ENCODE assay signal across 20 cellular contexts in genomic region chr14:93199031-93199430, GRCh38. TPM values are rescaled to one million over a fixed set of nuclear protein-coding genes. Genes with fewer than 3 reads are reported as not detected.
A peak's percentile ranks its signal among the peaks of the same experiment; 100 is the strongest.
DNase-seq lines count a peak whose midpoint lies in the region; ATAC-seq, FAIRE-seq and TF ChIP-seq lines count a peak whose summit lies in the region.
"Had no signal": no experiment of that assay in that cellular context is flagged by ENCODE, and none has a peak within 500 bp of the region (broad histone marks: within the 10 kb centered on the region; RNA-seq: fewer than 3 reads in every experiment).

No MANE protein-coding gene starts in this region.

- in situ Hi-C loops in gastrocnemius medialis (cut with MboI; ENCODE audit: low sequenced_read_pairs in 4 of 4) = no loop called here

- H3K9me3 ChIP-seq in WERI-Rb-1 (ENCODE audit: severe bottlenecking) (no peaks in the 10 kb centered on the region), gastrocnemius medialis (no peaks in the 10 kb centered on the region)
- H3K9me3 ChIP-seq in CD4-positive, alpha-beta memory T cell (ENCODE audit: control insufficient read depth in 1 of 2, low read length in 2 of 2) = no peaks in the 10 kb centered on the region
- H3K9me3 ChIP-seq: Caco-2 had no signal

- no peaks in the 10 kb centered on the region for H3K9me3 Mint-ChIP-seq in CD4-positive, alpha-beta memory T cell
- H3K9me3 Mint-ChIP-seq: CD8-positive, alpha-beta T cell had no signal

- H3K36me3 ChIP-seq in WERI-Rb-1 (peaks cover 3% of the 10 kb centered on the region; the same call in 1 of the 2 replicates), gastrocnemius medialis (no peaks in the 10 kb centered on the region)
- H3K36me3 ChIP-seq in CD4-positive, alpha-beta memory T cell (ENCODE audit: insufficient read depth, low read length) = no peaks in the 10 kb centered on the region

- CTCF ChIA-PET in CD4-positive, alpha-beta memory T cell (lab: Charles Lee; ENCODE audit: partially characterized antibody) = interaction anchor here (1.3 to 1.4 kb wide), 2 partner anchors 10 to 14 kb away, joined by 4 read pairs; partner anchors contain the start of genes LYSET and MOAP1

- POLR2A ChIA-PET in CD4-positive, alpha-beta memory T cell (lab: Charles Lee; ENCODE audit: partially characterized antibody) = interaction anchor here (0.7 to 1.4 kb wide), 3 partner anchors 12 to 15 kb away, joined by 3 read pairs; partner anchors contain the start of genes LYSET and MOAP1

- H3K27me3 ChIP-seq in WERI-Rb-1 (ENCODE audit: insufficient read depth, low read depth, severe bottlenecking) (no peaks in the 10 kb centered on the region), gastrocnemius medialis (no peaks in the 10 kb centered on the region)
- no peaks in the 10 kb centered on the region for H3K27me3 ChIP-seq in CD4-positive, alpha-beta memory T cell (ENCODE audit: insufficient read depth, low read length)

- no peaks in the 10 kb centered on the region for H3K27me3 Mint-ChIP-seq in CD4-positive, alpha-beta memory T cell

- peaks cover 13 to 17% of the 10 kb centered on the region in 2 donors for H3K4me1 ChIP-seq in gastrocnemius medialis
- H3K4me1 ChIP-seq in CD4-positive, alpha-beta memory T cell (ENCODE audit: insufficient read depth, low read length) = no peaks in the 10 kb centered on the region
- H3K4me1 ChIP-seq: Caco-2 had no signal

- peak overlapping the region in 1 of 7 donors; percentile 29 for H3K27ac Mint-ChIP-seq in CD4-positive, alpha-beta memory T cell
- H3K27ac Mint-ChIP-seq: CD8-positive, alpha-beta T cell had no signal

- H3K4me1 Mint-ChIP-seq in CD4-positive, alpha-beta memory T cell = peaks cover 0 to 5% (median under 1%) of the 10 kb centered on the region in 4 donors

- FAIRE-seq in D721Med (lab: Jason Lieb, UNC) = no peak
- FAIRE-seq: GM12878, GM19239, H1 had no signal

- H3K4me3 Mint-ChIP-seq in CD4-positive, alpha-beta memory T cell = no peak overlapping the region
- H3K4me3 Mint-ChIP-seq: CD8-positive, alpha-beta T cell had no signal

- ATAC-seq in gastrocnemius medialis = no peak
- ATAC-seq: CD8-positive, alpha-beta T cell; GM12878 had no signal

- no peak for TF ChIP-seq POLR2A in gastrocnemius medialis (IDR thresholded peaks at IDR 0.05)

- intact Hi-C loops in gastrocnemius medialis (cut with DNase I; ENCODE audit: low total_unique reads) = no loop called here
- intact Hi-C loops in CD4-positive, alpha-beta memory T cell (cut with micrococcal nuclease) = no loop called here

- H3K27ac ChIP-seq in WERI-Rb-1 (peak overlapping the region; percentile 90), gastrocnemius medialis (peak overlapping the region; percentile 26 to 66 (median 49)), caudate nucleus (ENCODE audit: low read depth, low read length) (no peak overlapping the region)
- H3K27ac ChIP-seq in CD4-positive, alpha-beta memory T cell (ENCODE audit: low read depth, low read length) = no peak overlapping the region
- H3K27ac ChIP-seq: GM23248 had no signal

- TF ChIP-seq CTCF in D721Med (IDR thresholded peaks at IDR 0.05; ENCODE audit: insufficient read depth, missing control alignments) = no peak
- no peak for TF ChIP-seq CTCF in WERI-Rb-1 (IDR thresholded peaks at IDR 0.05; ENCODE audit: low read depth, low read length)
- no peak for TF ChIP-seq CTCF in gastrocnemius medialis (IDR thresholded peaks at IDR 0.05 in 4 of 5, conservative IDR thresholded peaks at IDR 0.05 in 1 of 5)

- DNase-seq in D721Med (ENCODE audit: insufficient read length, low spot score) (peak; percentile 34), NCI-H82 (lab: John Stamatoyannopoulos, UW) (peak; percentile 64), WERI-Rb-1 (peak; percentile 86), gastrocnemius medialis (no peak), NCI-H1694 (lab: John Stamatoyannopoulos, UW) (no peak), caudate nucleus (lab: John Stamatoyannopoulos, UW) (no peak)
- DNase-seq in CD4-positive, alpha-beta memory T cell = no peak
- DNase-seq: C1 segment of cervical spinal cord; Caco-2; CD8-positive, alpha-beta T cell; DMS 273 treated with DMSO at 0.1 percent for 48 hours; DMS79; EL; GDM1; GM23248; H7; HCEC 1CT had no signal

- H3K36me3 Mint-ChIP-seq in CD4-positive, alpha-beta memory T cell = peaks cover 0 to 5% of the 10 kb centered on the region in 2 donors

- H3K4me3 ChIP-seq in WERI-Rb-1 (ENCODE audit: low read depth, low read length) (no peak overlapping the region), gastrocnemius medialis (no peak overlapping the region)
- no peak overlapping the region for H3K4me3 ChIP-seq in CD4-positive, alpha-beta memory T cell (ENCODE audit: low read length in 2 of 2)
- H3K4me3 ChIP-seq: GM12878, GM23248 had no signal

RNA-seq across cellular contexts. Expression of gene GON7, which starts 7.8 kb away (rescaled TPM):
- total RNA-seq in gastrocnemius medialis = 10 to 100 TPM in 2 of 4 donors, 1 to 10 TPM in 2; 8.3 to 17.9 (median 11.1) TPM
- 10 to 100 TPM; 11.6 to 12.7 TPM for total RNA-seq in CD4-positive, alpha-beta memory T cell
- polyA plus RNA-seq in CD4-positive, alpha-beta memory T cell = 10 to 100 TPM; 23.0 to 28.8 TPM

RNA-seq across cellular contexts. Expression of gene UBR7, which starts 8.0 kb away (rescaled TPM):
- total RNA-seq in gastrocnemius medialis = 10 to 100 TPM; 14.8 to 36.4 (median 27.4) TPM
- 10 to 100 TPM; 17.5 to 17.8 TPM for total RNA-seq in CD4-positive, alpha-beta memory T cell
- 10 to 100 TPM; 28.5 to 47.8 TPM for polyA plus RNA-seq in CD4-positive, alpha-beta memory T cell

RNA-seq across cellular contexts. Expression of gene LYSET, which starts 13.9 kb away (rescaled TPM):
- 10 to 100 TPM in 3 of 4 donors, 1 to 10 TPM in 1; 9.7 to 16.0 (median 14.0) TPM for total RNA-seq in gastrocnemius medialis
- 10 to 100 TPM; 20.2 to 24.0 TPM for total RNA-seq in CD4-positive, alpha-beta memory T cell
- polyA plus RNA-seq in CD4-positive, alpha-beta memory T cell = 10 to 100 TPM; 37.3 to 44.5 TPM

RNA-seq across cellular contexts. Expression of gene MOAP1, which starts 14.3 kb away (rescaled TPM):
- 10 to 100 TPM; 31.1 to 41.9 (median 32.2) TPM for total RNA-seq in gastrocnemius medialis
- 10 to 100 TPM; 39.0 to 39.9 TPM for total RNA-seq in CD4-positive, alpha-beta memory T cell
- polyA plus RNA-seq in CD4-positive, alpha-beta memory T cell = 100 to 1,000 TPM in 1 of 2 donors, 10 to 100 TPM in 1; 59.4 to 108 TPM

Comparison
In these comparisons a context has a peak if more than half of its experiments do, and no peak if none do; other contexts are left out.
1. DNase-seq: peak in D721Med (single experiment), NCI-H82 (single experiment) and WERI-Rb-1 (single experiment); none in gastrocnemius medialis (0 of 2), NCI-H1694 (single experiment), CD4-positive, alpha-beta memory T cell (0 of 5) and caudate nucleus (0 of 61).
2. H3K27ac ChIP-seq: peak in WERI-Rb-1 (single experiment) and gastrocnemius medialis (4 of 4); none in CD4-positive, alpha-beta memory T cell (single experiment) and caudate nucleus (single experiment).